In the genomic region with DNA sequence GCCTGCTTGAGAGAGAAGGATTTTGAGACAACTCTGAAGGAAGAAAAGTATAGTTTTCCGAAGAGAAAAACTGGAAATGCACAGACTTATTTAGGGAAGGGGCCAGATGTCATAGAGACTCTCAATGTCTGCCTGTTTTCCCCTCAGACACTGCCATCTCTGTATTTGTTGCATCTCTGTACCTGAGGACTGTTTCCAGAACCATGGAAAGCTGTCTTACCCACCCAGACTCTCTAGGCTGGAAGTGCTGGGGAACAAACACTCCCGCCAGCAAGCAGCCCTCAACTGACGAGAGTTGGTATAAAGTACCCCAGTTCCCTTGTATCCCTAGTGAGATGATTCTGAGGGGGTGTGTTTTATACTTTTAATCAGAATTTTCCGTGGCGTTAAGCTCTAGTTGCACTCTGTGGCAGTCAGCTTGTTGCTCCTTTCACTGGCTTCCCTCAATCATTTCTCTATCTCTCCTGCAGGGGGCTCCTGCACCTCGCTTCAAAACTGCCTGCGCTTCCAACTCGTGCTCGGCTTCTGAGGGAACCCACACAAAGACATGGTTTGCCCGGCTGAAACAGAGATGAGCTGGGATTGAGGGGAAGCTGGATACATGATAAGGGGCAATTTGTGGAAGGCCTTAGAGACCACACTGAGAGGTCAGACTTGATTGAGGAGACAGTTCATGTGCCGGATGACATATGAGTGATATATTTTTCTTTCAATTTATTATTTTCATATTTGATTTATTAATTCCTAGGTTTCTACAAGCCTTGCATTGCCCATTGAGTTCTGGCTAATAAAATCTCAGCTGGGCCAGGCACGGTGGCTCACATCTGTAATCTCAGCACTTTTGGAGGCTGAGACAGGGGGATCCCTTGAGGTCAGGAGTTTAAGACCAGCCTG, we compare ENCODE assay signal across 8 cellular contexts. TPM values are rescaled to one million over a fixed set of nuclear protein-coding genes. Genes with fewer than 3 reads are reported as not detected.
DNase-seq lines count a peak whose midpoint lies in the region; ATAC-seq and TF ChIP-seq lines count a peak whose summit lies in the region.

No MANE protein-coding gene starts in this region.

- no peaks in the 10 kb centered on the region for H3K23me2 ChIP-seq in H9 (ENCODE audit: insufficient read length, low read depth, low read length, poor library complexity, severe bottlenecking)

- H3K9me3 Mint-ChIP-seq in H9 = no peaks in the 10 kb centered on the region

- H3K4me3 ChIP-seq in AG10803 (ENCODE audit: low read length) (no peak overlapping the region), left lung (no peak overlapping the region)

- peak overlapping the region; percentile 8 to 15; a peak in 2 of 5 replicates for H3K4me3 Mint-ChIP-seq in H9

- no peak overlapping the region for H3K4ac ChIP-seq in H9 (ENCODE audit: low read depth, low read length)

- no peak overlapping the region for H2AFZ ChIP-seq in H9 (ENCODE audit: low read length)

- H4K5ac ChIP-seq in H9 (ENCODE audit: insufficient read length, low read depth, low read length) = no peak overlapping the region

- H2BK5ac ChIP-seq in H9 (ENCODE audit: insufficient read length, low read length) = no peak overlapping the region

- peaks cover 6 to 9% of the 10 kb centered on the region in 2 experiments for H3K4me1 Mint-ChIP-seq in H9

- no peak overlapping the region for H4K91ac ChIP-seq in H9 (ENCODE audit: insufficient read length, low read depth, low read length)

- no peak overlapping the region for H3K9ac ChIP-seq in H9 (ENCODE audit: extremely low read depth, insufficient read length, low read length)

- DNase-seq in AG10803 (ENCODE audit: low read depth) = peak; percentile 69
- DNase-seq in H9 = peak; percentile 85
- peak; percentile 59 for DNase-seq in NCI-H446 treated with DMSO at 0.1 percent for 48 hours (lab: John Stamatoyannopoulos, UW)
- DNase-seq in activated CD4-positive, alpha-beta T cell treated with anti-CD3 and anti-CD28 coated beads for 1 hour = peak; percentile 28
- DNase-seq in cerebellum (ENCODE audit: low spot score) = peak; percentile 62
- DNase-seq in left lung = peak in 1 of 2 donors; percentile 46
- DNase-seq in stimulated activated CD4-positive, alpha-beta T cell treated with anti-CD3 and anti-CD28 coated beads, Interleukin-4, amount 100 ng/mL, for 24 hours = peak; percentile 59

- H4K20me1 ChIP-seq in H9 (ENCODE audit: control insufficient read depth, insufficient read depth, insufficient read length) = no peaks in the 10 kb centered on the region

- peak; percentile 94 for TF ChIP-seq CTCF in AG10803 (conservative IDR thresholded peaks at IDR 0.05; ENCODE audit: low read length)
- peak; percentile 90 for TF ChIP-seq CTCF in H9 (conservative IDR thresholded peaks at IDR 0.05)
- peak; percentile 73 for TF ChIP-seq CTCF in left lung (IDR thresholded peaks at IDR 0.05)

- H3K56ac ChIP-seq in H9 (ENCODE audit: insufficient read length, low read depth, low read length) = no peak overlapping the region

- peaks cover 22% of the 10 kb centered on the region for H3K27me3 Mint-ChIP-seq in H9 (ENCODE audit: low read depth)

- no peaks in the 10 kb centered on the region; a peak in 1 of 7 replicates for H3K36me3 Mint-ChIP-seq in H9 (ENCODE audit: insufficient read depth in 1 of 3, low read depth in 3 of 3)

- no peak overlapping the region for H3K23ac ChIP-seq in H9 (ENCODE audit: insufficient read length, low read depth, low read length)

- no peak overlapping the region for H2BK20ac ChIP-seq in H9 (ENCODE audit: low read depth, low read length, poor library complexity, severe bottlenecking)

- no peak overlapping the region for H3K4me2 ChIP-seq in H9 (ENCODE audit: insufficient read depth, insufficient read length, low read length)

- no peak overlapping the region for H2BK15ac ChIP-seq in H9 (ENCODE audit: low read depth, low read length)

- H2BK120ac ChIP-seq in H9 (ENCODE audit: low read depth, low read length, poor library complexity, severe bottlenecking) = no peak overlapping the region

- H3K79me2 ChIP-seq in H9 (ENCODE audit: insufficient read depth, low read length) = no peaks in the 10 kb centered on the region

- intact Hi-C loops in left lung (cut with DNase I) = loop anchor here in 1 of 2 donors (10.0 kb wide), 2 partner anchors 174 to 204 kb away; partner anchors contain the start of gene PDE2A

- H3K4me1 ChIP-seq in H9 (ENCODE audit: insufficient read depth, low read length) = no peaks in the 10 kb centered on the region
- no peaks in the 10 kb centered on the region for H3K4me1 ChIP-seq in left lung

- WGBS in H9 (ENCODE audit: extremely low coverage, insufficient read length, low lambda C conversion rate) = no CpG with 5 or more reads among the region's 12 CpGs

- H3K27ac ChIP-seq in H9 (ENCODE audit: insufficient read length, low read depth, low read length) (no peak overlapping the region), left lung (no peak overlapping the region)

- peaks cover 3% of the 10 kb centered on the region; the same call in 1 of the 2 replicates for H3K27me3 ChIP-seq in H9 (ENCODE audit: insufficient read depth, low read length)
- peaks cover 0 to 63% of the 10 kb centered on the region in 2 donors for H3K27me3 ChIP-seq in left lung

- no peak overlapping the region for H2BK12ac ChIP-seq in H9 (ENCODE audit: insufficient read length, low read depth, low read length)

- H3K36me3 ChIP-seq in left lung = no peaks in the 10 kb centered on the region

- no peak overlapping the region for H3K18ac ChIP-seq in H9 (ENCODE audit: insufficient read length, low read depth, low read length)

- peak overlapping the region in 1 of 3 experiments; percentile 37; a peak in 1 of 7 replicates for H3K27ac Mint-ChIP-seq in H9

- H3K79me1 ChIP-seq in H9 (ENCODE audit: insufficient read depth, low read depth, low read length, poor library complexity, severe bottlenecking) = no peaks in the 10 kb centered on the region

- H4K8ac ChIP-seq in H9 (replicated peaks; ENCODE audit: insufficient read length, low read depth, low read length) = no peak overlapping the region

- no peak overlapping the region for H3K14ac ChIP-seq in H9 (ENCODE audit: insufficient read depth, low read length)

- no peak overlapping the region for H3T11ph ChIP-seq in H9 (ENCODE audit: low read length)

- H3K9me3 ChIP-seq in H9 (ENCODE audit: control insufficient read depth, low read depth, low read length) (no peaks in the 10 kb centered on the region), left lung (no peaks in the 10 kb centered on the region)

- H2AK5ac ChIP-seq in H9 (ENCODE audit: insufficient read length, low read length) = no peak overlapping the region

- peak; percentile 99 for ATAC-seq in left lung
- ATAC-seq in GM21529 (IDR thresholded peaks at IDR 0.05; ENCODE audit: unreplicated experiment) = no peak

RNA-seq across cellular contexts. Expression of gene CLPB, which starts 36.9 kb away (rescaled TPM):
- 26.2 and 26.6 TPM in 2 replicates for total RNA-seq in H9 (2021)
- 50.1 TPM for total RNA-seq in cerebellum
- 10 to 100 TPM; 28.2 to 36.6 TPM for total RNA-seq in left lung
